Comparison of ENCODE assay signal across 9 cellular contexts in genomic region chr12:53617700-53618099, GRCh38. TPM values are rescaled to one million over a fixed set of nuclear protein-coding genes. Genes with fewer than 3 reads are reported as not detected.
DNase-seq lines count a peak whose midpoint lies in the region; ATAC-seq, FAIRE-seq and TF ChIP-seq lines count a peak whose summit lies in the region.
"Had no signal": no experiment of that assay in that cellular context is flagged by ENCODE, and none has a peak within 500 bp of the region (broad histone marks: within the 10 kb centered on the region; RNA-seq: fewer than 3 reads in every experiment).

No MANE protein-coding gene starts in this region.

- TF ChIP-seq POLR2A in spleen (IDR thresholded peaks at IDR 0.05): no peak

- no peak for DNase-seq in GM06990 (ENCODE audit: extremely low read depth, insufficient read length)
- no peak for DNase-seq in Panc1 (ENCODE audit: low read depth, low spot score)
- no peak for DNase-seq in spleen
- no peak for DNase-seq in D341Med (ENCODE audit: low spot score)
- DNase-seq: activated CD8-positive, alpha-beta memory T cell treated with anti-CD3 and anti-CD28 coated beads, Interleukin-2, amount 50 U/mL, for 48 hours; NCI-H1105 had no signal

- H3K4me3 ChIP-seq in GM06990 (replicated peaks; ENCODE audit: low read depth, low read length): peak overlapping the region; percentile 52
- no peak overlapping the region for H3K4me3 ChIP-seq in Panc1 (ENCODE audit: low read depth in 2 of 2, low read length in 2 of 2)
- peak overlapping the region in 6 of 8 donors; percentile 18 to 54 (median 30) for H3K4me3 ChIP-seq in spleen

- H3K36me3 ChIP-seq in GM06990 (ENCODE audit: control insufficient read depth, insufficient read depth, low read length): peaks cover under 1% of the 10 kb centered on the region; the same call in 1 of the 2 replicates
- no peaks in the 10 kb centered on the region for H3K36me3 ChIP-seq in Panc1 (ENCODE audit: control insufficient read depth, insufficient read depth, low read length)
- H3K36me3 ChIP-seq in spleen: peaks cover 0 to 39% (median 4%) of the 10 kb centered on the region in 6 donors

- H3K27ac ChIP-seq in Panc1 (ENCODE audit: low read length): peak overlapping the region; percentile 24; the same call in 1 of the 2 replicates
- peak overlapping the region; percentile 1 to 84 (median 80) for H3K27ac ChIP-seq in spleen

- H3K27me3 ChIP-seq in GM06990 (replicated peaks; ENCODE audit: control insufficient read depth, insufficient read depth, low read length): no peaks in the 10 kb centered on the region
- H3K27me3 ChIP-seq in Panc1 (ENCODE audit: control insufficient read depth, insufficient read depth, low read length): no peaks in the 10 kb centered on the region
- no peaks in the 10 kb centered on the region for H3K27me3 ChIP-seq in spleen (replicated peaks in 1 of 7)

- ATAC-seq in Panc1 (no peak), HG03520 (IDR thresholded peaks at IDR 0.05; ENCODE audit: unreplicated experiment) (no peak), GM21526 (IDR thresholded peaks at IDR 0.05; ENCODE audit: low FRiP score, unreplicated experiment) (no peak)

- H3K4me1 ChIP-seq in Panc1 (ENCODE audit: control insufficient read depth, insufficient read depth, low read length) (no peaks in the 10 kb centered on the region), spleen (peaks cover 27 to 94% (median 55%) of the 10 kb centered on the region in 6 donors)

- 18 to 30% (median 21%) methylated on average over 3 of the region's 3 CpGs for WGBS in spleen, 5 donors

- intact Hi-C loops in Panc1 (cut with micrococcal nuclease; ENCODE audit: unreplicated experiment): no loop called here
- intact Hi-C loops in spleen (cut with DNase I; ENCODE audit: low total_unique reads): no loop called here

- FAIRE-seq in endometrium (lab: Jason Lieb, UNC): peak; percentile 82

- H3K9me3 ChIP-seq in Panc1 (ENCODE audit: control insufficient read depth, insufficient read depth, low read depth, low read length) (no peaks in the 10 kb centered on the region), spleen (no peaks in the 10 kb centered on the region)

- no peak for TF ChIP-seq CTCF in GM06990 (IDR thresholded peaks at IDR 0.05; ENCODE audit: insufficient read depth, low read length, poor library complexity, severe bottlenecking)
- no peak for TF ChIP-seq CTCF in Panc1 (IDR thresholded peaks at IDR 0.05)
- no peak for TF ChIP-seq CTCF in spleen (IDR thresholded peaks at IDR 0.05 in 8 of 11, conservative IDR thresholded peaks at IDR 0.05 in 3 of 11)

- POLR2A ChIA-PET in Panc1 (lab: Charles Lee): interaction anchor here (0.6 kb wide), 1 partner anchor 59 kb away, joined by 5 read pairs; no protein-coding TSS in a partner anchor

- CTCF ChIA-PET in Panc1 (lab: Charles Lee): no interaction called here

- BruUV-seq in Panc1 (replicated peaks; lab: Mats Ljungman, UMichigan): TSS peak; percentile 28

- in situ Hi-C loops in Panc1 (cut with HindIII; ENCODE audit: low pct_unique_long_range_greater_than_20kb, low sequenced_read_pairs): no loop called here

RNA-seq across cellular contexts. Expression of gene ATF7, which starts 8.5 kb away (rescaled TPM):
- total RNA-seq in Panc1 (2021; ENCODE audit: unreplicated experiment): 29.5 TPM
- polyA plus RNA-seq in Panc1 (2012; ENCODE audit: insufficient read length): 15.8 TPM
- total RNA-seq in spleen: 10 to 100 TPM; 30.0 to 52.8 (median 47.6) TPM
- polyA plus RNA-seq in spleen: 10 to 100 TPM in 1 of 3 donors, 1 to 10 TPM in 2; 6.5 to 12.1 (median 8.5) TPM

RNA-seq across cellular contexts. Expression of gene ATP5MC2, which starts 58.2 kb away (rescaled TPM):
- total RNA-seq in Panc1 (2021; ENCODE audit: unreplicated experiment) (290 TPM), spleen (100 to 1,000 TPM; 231 to 323 (median 282) TPM)
- polyA plus RNA-seq in Panc1 (2012; ENCODE audit: insufficient read length): 456 TPM
- polyA plus RNA-seq in spleen: 100 to 1,000 TPM; 467 to 526 (median 515) TPM

Comparison
In these comparisons a context has a peak if more than half of its experiments do, and no peak if none do; other contexts are left out.
1. H3K4me3 ChIP-seq: peak in GM06990 (single experiment) and spleen (6 of 8); none in Panc1 (0 of 2).